In the genomic region with DNA sequence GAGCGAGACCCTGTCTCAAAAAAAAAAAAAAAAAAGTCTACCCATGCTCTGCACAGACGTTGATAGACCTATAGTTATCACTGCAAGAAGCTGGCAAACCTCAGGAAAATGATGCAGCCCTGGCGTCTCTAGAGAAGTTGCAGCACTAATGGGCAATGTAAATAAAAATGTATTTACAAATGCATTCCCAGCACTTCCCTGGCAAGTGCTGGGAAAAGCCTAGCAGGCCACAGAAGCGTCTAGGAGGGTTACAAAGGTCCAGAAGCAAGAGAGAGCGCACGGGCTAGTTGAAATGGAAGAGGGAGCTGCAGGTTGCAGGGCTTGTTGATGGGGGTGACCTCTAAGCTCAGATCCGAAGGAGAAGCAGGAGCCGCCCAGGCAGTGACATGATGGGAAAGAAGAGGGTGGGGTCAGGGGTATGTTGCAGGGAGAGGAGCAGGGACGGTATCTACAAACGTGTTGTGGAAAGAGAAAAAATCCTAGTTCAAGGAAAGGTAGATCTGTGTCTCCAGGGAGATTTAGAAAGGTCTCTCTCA, we compare ENCODE assay signal across 1 cellular context.
TF ChIP-seq lines count a peak whose summit lies in the region.

No MANE protein-coding gene starts in this region.

TF ChIP-seq in GM23338, 12 proteins besides CTCF, POLR2A, EP300 and RAD21:
- TF ChIP-seq POLR2AphosphoS5 (IDR thresholded peaks at IDR 0.05; ENCODE audit: low read depth): 0 out of 2 replicates have a peak, but pooled peaks have one; percentile 18
- TF ChIP-seq NANOG (IDR thresholded peaks at IDR 0.05; ENCODE audit: borderline replicate concordance): no peak
